Comparison of ENCODE assay signal across 9 cellular contexts in the genomic region with DNA sequence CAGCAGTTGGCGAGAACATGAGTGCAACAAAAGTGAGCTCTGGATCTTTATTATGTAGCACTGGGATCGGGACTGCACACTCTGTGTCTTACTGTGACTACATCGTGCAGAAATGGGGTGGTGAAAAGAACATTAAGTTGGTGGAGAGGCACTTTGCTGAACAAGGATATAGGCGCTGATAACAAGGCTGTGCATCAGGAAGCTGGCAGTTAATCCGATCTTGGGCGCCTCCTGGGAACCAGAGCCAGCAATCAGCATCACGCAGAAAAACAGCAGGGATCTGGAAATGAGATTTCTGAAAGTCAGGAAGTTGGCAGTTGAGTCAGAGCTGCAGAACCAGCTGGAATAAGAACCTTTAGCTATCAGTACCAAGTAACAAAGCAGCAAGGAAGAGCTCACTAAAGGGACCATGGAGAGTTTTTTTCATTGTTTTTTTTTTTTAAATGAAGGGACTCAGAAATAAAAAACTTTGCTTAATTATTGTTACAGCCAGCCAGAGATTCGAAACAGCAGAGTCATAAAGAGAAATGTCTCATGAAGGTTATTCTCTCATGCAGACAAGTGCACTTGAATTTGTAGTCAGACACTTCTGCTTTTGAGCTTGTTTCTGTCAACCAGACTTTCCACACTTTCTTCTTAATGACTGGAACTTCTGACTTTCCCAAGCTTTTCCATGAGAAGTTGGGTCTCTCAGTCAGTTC. TPM values are rescaled to one million over a fixed set of nuclear protein-coding genes. Genes with fewer than 3 reads are reported as not detected.
DNase-seq lines count a peak whose midpoint lies in the region; ATAC-seq and TF ChIP-seq lines count a peak whose summit lies in the region.
"Had no signal": no experiment of that assay in that cellular context is flagged by ENCODE, and none has a peak within 500 bp of the region (broad histone marks: within the 10 kb centered on the region; RNA-seq: fewer than 3 reads in every experiment).

No MANE protein-coding gene starts in this region.

- no peaks in the 10 kb centered on the region for H3K36me3 ChIP-seq in cardiac muscle cell
- no peaks in the 10 kb centered on the region for H3K36me3 ChIP-seq in thyroid gland
- H3K36me3 ChIP-seq in upper lobe of left lung, result no peaks in the 10 kb centered on the region

- H3K27ac Mint-ChIP-seq in progenitor cell of endocrine pancreas, result no peak overlapping the region

- TF ChIP-seq RAD21 in Ishikawa (IDR thresholded peaks at IDR 0.05; ENCODE audit: low read depth), result peak; percentile 3; the same call in 1 of the 2 replicates

- H3K27ac ChIP-seq in cardiac muscle cell (no peak overlapping the region), thyroid gland (peak overlapping the region in 2 of 3 donors; percentile 2 to 33), upper lobe of left lung (no peak overlapping the region)

- 29 to 30% methylated on average over 8 of the region's 8 CpGs for WGBS in thyroid gland, 2 donors
- WGBS in upper lobe of left lung, 2 donors, result 27 to 29% methylated on average over 8 of the region's 8 CpGs

- H3K4me1 ChIP-seq in cardiac muscle cell (ENCODE audit: low read depth), result peaks cover 8% of the 10 kb centered on the region
- peaks cover 21 to 23% of the 10 kb centered on the region in 2 donors for H3K4me1 ChIP-seq in thyroid gland
- peaks cover 0 to 9% (median 0%) of the 10 kb centered on the region in 4 donors for H3K4me1 ChIP-seq in upper lobe of left lung

- H3K27me3 ChIP-seq in cardiac muscle cell (peaks cover 63% of the 10 kb centered on the region), thyroid gland (no peaks in the 10 kb centered on the region), upper lobe of left lung (no peaks in the 10 kb centered on the region)

- TF ChIP-seq EP300 in Ishikawa (IDR thresholded peaks at IDR 0.05; ENCODE audit: borderline replicate concordance) (no peak), upper lobe of left lung (IDR thresholded peaks at IDR 0.05) (no peak)

- peaks cover 7% of the 10 kb centered on the region for H3K27me3 Mint-ChIP-seq in progenitor cell of endocrine pancreas

- H3K4me3 ChIP-seq in cardiac muscle cell (no peak overlapping the region), thyroid gland (replicated peaks in 1 of 3) (no peak overlapping the region), upper lobe of left lung (no peak overlapping the region)

- H3K36me3 Mint-ChIP-seq in progenitor cell of endocrine pancreas (ENCODE audit: insufficient read depth), result no peaks in the 10 kb centered on the region

- peaks cover 15% of the 10 kb centered on the region for H3K4me1 Mint-ChIP-seq in progenitor cell of endocrine pancreas (ENCODE audit: low read depth)

- DNase-seq in cardiac muscle cell (ENCODE audit: low read depth in 1 of 2, low spot score in 1 of 2) (peak; percentile 64 to 75), cardiac septum (ENCODE audit: low spot score) (no peak), dermis blood vessel endothelial cell (peak; percentile 89), thyroid gland (no peak), upper lobe of left lung (no peak), progenitor cell of endocrine pancreas (ENCODE audit: low spot score, unreplicated experiment) (no peak), T-helper 9 cell (no peak)
- DNase-seq: DND-41 had no signal

- no peak overlapping the region for H3K4me3 Mint-ChIP-seq in progenitor cell of endocrine pancreas (ENCODE audit: low read depth)

- H3K9me3 Mint-ChIP-seq in progenitor cell of endocrine pancreas (ENCODE audit: low read depth), result no peaks in the 10 kb centered on the region

- H3K9me3 ChIP-seq in cardiac muscle cell (ENCODE audit: low read depth) (no peaks in the 10 kb centered on the region), thyroid gland (no peaks in the 10 kb centered on the region), upper lobe of left lung (no peaks in the 10 kb centered on the region)

- no peak for ATAC-seq in upper lobe of left lung (ENCODE audit: low FRiP score in 2 of 2)

- TF ChIP-seq POLR2A in thyroid gland (IDR thresholded peaks at IDR 0.05) (no peak), upper lobe of left lung (IDR thresholded peaks at IDR 0.05) (no peak)

- no peak for TF ChIP-seq CTCF in cardiac muscle cell (IDR thresholded peaks at IDR 0.05; ENCODE audit: low read depth, low read length)
- no peak for TF ChIP-seq CTCF in thyroid gland (IDR thresholded peaks at IDR 0.05)
- TF ChIP-seq CTCF in upper lobe of left lung (IDR thresholded peaks at IDR 0.05), result no peak
- TF ChIP-seq CTCF in progenitor cell of endocrine pancreas (IDR thresholded peaks at IDR 0.05; ENCODE audit: unreplicated experiment), result no peak

- intact Hi-C loops in cardiac septum (cut with DNase I) (no loop called here), thyroid gland (cut with DNase I) (no loop called here)

TF ChIP-seq in Ishikawa, 13 proteins besides CTCF, POLR2A, EP300 and RAD21:
- TF ChIP-seq TCF12 (IDR thresholded peaks at IDR 0.05; ENCODE audit: low read depth) (no peak), NFIC (IDR thresholded peaks at IDR 0.05) (peak; percentile 26; the same call in 1 of the 2 replicates)

RNA-seq across cellular contexts. Expression of a gene that starts 22.8 kb away (rescaled TPM):
- total RNA-seq in cardiac muscle cell, result not detected in 2 replicates
- polyA plus RNA-seq in cardiac muscle cell, result not detected in 2 replicates
- total RNA-seq in cardiac septum, result 0.05 TPM
- not detected in 2 replicates for total RNA-seq in dermis blood vessel endothelial cell
- total RNA-seq in thyroid gland, result 1 to 10 TPM; 6.0 to 7.4 (median 7.2) TPM
- under 1 TPM in 3 of 6 donors, not detected in 3; 0.09 to 0.20 (median 0.13) TPM for total RNA-seq in upper lobe of left lung
- 0.22 TPM in 1 of 2 replicates, not detected in the other for total RNA-seq in progenitor cell of endocrine pancreas

Comparison
In these comparisons a context has a peak if more than half of its experiments do, and no peak if none do; other contexts are left out.
1. DNase-seq: peak in cardiac muscle cell (2 of 2) and dermis blood vessel endothelial cell (single experiment); none in cardiac septum (single experiment), thyroid gland (0 of 2), upper lobe of left lung (0 of 2), progenitor cell of endocrine pancreas (single experiment) and T-helper 9 cell (single experiment).
2. H3K27ac ChIP-seq: peak in thyroid gland (2 of 3); none in cardiac muscle cell (single experiment) and upper lobe of left lung (0 of 4).